17 cellular contexts compared by ENCODE assay signal in the genomic region with DNA sequence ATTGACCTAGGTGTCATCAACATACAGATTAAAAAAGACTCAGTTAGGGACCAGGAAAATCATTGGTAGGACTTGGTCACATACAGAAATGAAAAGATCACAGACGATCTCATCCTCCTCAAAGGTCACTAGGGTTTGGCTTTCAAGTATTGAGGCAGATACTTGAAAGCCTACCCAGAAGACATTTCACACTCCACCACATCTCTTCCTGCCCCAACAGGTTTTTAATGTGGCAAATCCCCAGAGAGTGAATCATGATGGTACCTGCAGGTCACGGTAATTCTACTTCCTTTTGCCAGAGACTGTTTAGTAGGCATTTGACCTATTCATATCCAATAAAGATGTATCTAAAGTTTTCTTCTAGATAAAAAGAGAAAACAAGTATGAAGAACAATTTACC. TPM values are rescaled to one million over a fixed set of nuclear protein-coding genes. Genes with fewer than 3 reads are reported as not detected.
A peak's percentile ranks its signal among the peaks of the same experiment; 100 is the strongest.
DNase-seq lines count a peak whose midpoint lies in the region; ATAC-seq and TF ChIP-seq lines count a peak whose summit lies in the region.
"Had no signal": no experiment of that assay in that cellular context is flagged by ENCODE, and none has a peak within 500 bp of the region (broad histone marks: within the 10 kb centered on the region; RNA-seq: fewer than 3 reads in every experiment).

No MANE protein-coding gene starts in this region.

- no peak overlapping the region for H3K27ac ChIP-seq in RWPE2 (ENCODE audit: poor library complexity, severe bottlenecking)
- H3K27ac ChIP-seq: neural progenitor cell, testis had no signal

- H3K9me3 ChIP-seq in RWPE2 (ENCODE audit: severe bottlenecking), result peaks cover 3% of the 10 kb centered on the region
- H3K9me3 ChIP-seq: testis had no signal

- H3K27ac Mint-ChIP-seq in activated naive CD4-positive, alpha-beta T cell treated with anti-CD3 and anti-CD28 coated beads, Interleukin-2, amount 50 U/mL, for 72 hours, result peak overlapping the region in 1 of 2 donors; percentile 4
- H3K27ac Mint-ChIP-seq in central memory CD8-positive, alpha-beta T cell (ENCODE audit: low read depth), result no peak overlapping the region
- H3K27ac Mint-ChIP-seq: activated naive CD4-positive, alpha-beta T cell treated with anti-CD3 and anti-CD28 coated beads, Interleukin-2, amount 50 U/mL, for 24 hours; effector memory CD8-positive, alpha-beta T cell; neural progenitor cell; progenitor cell of endocrine pancreas had no signal

- peaks cover 8 to 11% of the 10 kb centered on the region in 2 donors for H3K36me3 Mint-ChIP-seq in activated naive CD4-positive, alpha-beta T cell treated with anti-CD3 and anti-CD28 coated beads, Interleukin-2, amount 50 U/mL, for 72 hours
- no peaks in the 10 kb centered on the region for H3K36me3 Mint-ChIP-seq in central memory CD8-positive, alpha-beta T cell (ENCODE audit: insufficient read depth)
- H3K36me3 Mint-ChIP-seq: neural progenitor cell had no signal

- peaks cover 23% of the 10 kb centered on the region for H3K27me3 Mint-ChIP-seq in central memory CD8-positive, alpha-beta T cell

- no peak for TF ChIP-seq CTCF in RWPE2 (IDR thresholded peaks at IDR 0.05; ENCODE audit: poor library complexity, severe bottlenecking)

- H3K4me1 Mint-ChIP-seq in central memory CD8-positive, alpha-beta T cell, result no peaks in the 10 kb centered on the region
- H3K4me1 Mint-ChIP-seq: neural progenitor cell had no signal

- peaks cover 0 to 6% of the 10 kb centered on the region in 2 donors for H3K9me3 Mint-ChIP-seq in activated naive CD4-positive, alpha-beta T cell treated with anti-CD3 and anti-CD28 coated beads, Interleukin-2, amount 50 U/mL, for 72 hours
- no peaks in the 10 kb centered on the region for H3K9me3 Mint-ChIP-seq in central memory CD8-positive, alpha-beta T cell
- H3K9me3 Mint-ChIP-seq: effector memory CD8-positive, alpha-beta T cell; neural progenitor cell had no signal

- no peak overlapping the region for H3K4me3 Mint-ChIP-seq in central memory CD8-positive, alpha-beta T cell
- H3K4me3 Mint-ChIP-seq: activated naive CD4-positive, alpha-beta T cell treated with anti-CD3 and anti-CD28 coated beads, Interleukin-2, amount 50 U/mL, for 24 hours; effector memory CD8-positive, alpha-beta T cell; neural progenitor cell had no signal

- DNase-seq in activated naive CD4-positive, alpha-beta T cell treated with anti-CD3 and anti-CD28 coated beads, Interleukin-2, amount 50 U/mL, for 72 hours (ENCODE audit: low spot score in 2 of 2), result peak in 1 of 2 donors; percentile 22
- no peak for DNase-seq in activated naive CD4-positive, alpha-beta T cell treated with anti-CD3 and anti-CD28 coated beads, Interleukin-2, amount 50 U/mL, for 16 hours
- DNase-seq in RWPE2 (ENCODE audit: low spot score) (no peak), COLO668 (lab: John Stamatoyannopoulos, UW; ENCODE audit: unreplicated experiment) (no peak), dedifferentiated amniotic fluid mesenchymal stem cell (ENCODE audit: extremely low spot score) (no peak)
- no peak for DNase-seq in central memory CD8-positive, alpha-beta T cell (ENCODE audit: low spot score in 2 of 2)
- DNase-seq: activated CD4-positive, CD25-positive, alpha-beta regulatory T cell; effector memory CD8-positive, alpha-beta T cell; kidney glomerular epithelial cell; NCI-H69; T1000; testis had no signal

- peaks cover 8% of the 10 kb centered on the region for H3K4me1 ChIP-seq in RWPE2 (ENCODE audit: insufficient read depth, poor library complexity, severe bottlenecking)
- H3K4me1 ChIP-seq: neural progenitor cell, testis had no signal

- H3K4me3 ChIP-seq in RWPE2 (ENCODE audit: severe bottlenecking), result no peak overlapping the region
- H3K4me3 ChIP-seq: K562, neural progenitor cell, testis had no signal

- ATAC-seq in activated naive CD4-positive, alpha-beta T cell treated with anti-CD3 and anti-CD28 coated beads, Interleukin-2, amount 50 U/mL, for 72 hours, result peak; percentile 95 to 99
- ATAC-seq in RWPE2 (ENCODE audit: low read depth), result peak; percentile 55; the same call in 2 of the 3 replicates
- ATAC-seq in central memory CD8-positive, alpha-beta T cell (replicated peaks; ENCODE audit: extremely low read depth, poor library complexity, severe bottlenecking), result peak; percentile 19
- no peak for ATAC-seq in GM19324 (IDR thresholded peaks at IDR 0.05; ENCODE audit: low FRiP score, unreplicated experiment)
- ATAC-seq: effector memory CD8-positive, alpha-beta T cell; K562 had no signal

- no peaks in the 10 kb centered on the region for H3K36me3 ChIP-seq in RWPE2 (ENCODE audit: low read depth)
- H3K36me3 ChIP-seq: neural progenitor cell had no signal

- H3K27me3 ChIP-seq in RWPE2 (ENCODE audit: insufficient read depth, poor library complexity, severe bottlenecking), result no peaks in the 10 kb centered on the region
- H3K27me3 ChIP-seq: neural progenitor cell, testis had no signal

RNA-seq across cellular contexts. Expression of gene INPP4B, which starts 44.1 kb away (rescaled TPM):
- total RNA-seq in activated naive CD4-positive, alpha-beta T cell treated with anti-CD3 and anti-CD28 coated beads, Interleukin-2, amount 50 U/mL, for 72 hours, result 10 to 100 TPM; 63.9 to 81.3 TPM
